ENCODE assay signal across 12 cellular contexts in the genomic region with DNA sequence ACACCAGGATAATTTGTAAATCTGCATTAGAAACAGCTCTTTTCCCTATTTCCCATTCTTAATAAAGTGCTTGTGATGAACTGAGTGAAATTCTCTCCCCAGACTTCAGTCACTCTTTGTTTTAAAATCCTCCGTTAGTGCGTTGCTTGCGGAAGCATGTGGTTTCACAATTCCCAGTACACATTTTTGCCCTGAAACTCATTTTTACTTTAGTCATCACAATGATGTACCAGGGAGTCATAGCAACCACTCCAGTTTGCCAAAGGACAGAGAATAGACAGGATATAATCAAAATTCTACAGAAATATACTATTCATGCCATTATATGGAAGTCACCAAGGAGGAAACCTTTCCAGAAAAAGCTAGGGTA. TPM values are rescaled to one million over a fixed set of nuclear protein-coding genes. Genes with fewer than 3 reads are reported as not detected.
DNase-seq lines count a peak whose midpoint lies in the region; ATAC-seq lines count a peak whose summit lies in the region.
"Had no signal": no experiment of that assay in that cellular context is flagged by ENCODE, and none has a peak within 500 bp of the region (broad histone marks: within the 10 kb centered on the region; RNA-seq: fewer than 3 reads in every experiment).

No MANE protein-coding gene starts in this region.

- peak overlapping the region; percentile 19 for H3K27ac ChIP-seq in subcutaneous abdominal adipose tissue (ENCODE audit: low read depth, low read length)

- no peak overlapping the region for H3K4me3 ChIP-seq in subcutaneous abdominal adipose tissue (ENCODE audit: low read depth in 1 of 5, low read length in 5 of 5)
- H3K4me3 ChIP-seq: ovary had no signal

- peak; percentile 16 for DNase-seq in MV-4-11 (lab: John Stamatoyannopoulos, UW)
- DNase-seq in dermis blood vessel endothelial cell, result peak; percentile 89
- no peak for DNase-seq in left lobe of liver (ENCODE audit: low spot score)
- no peak for DNase-seq in NCI-H345 (lab: John Stamatoyannopoulos, UW)
- no peak for DNase-seq in NCI-H1694 treated with DMSO at 0.1 percent for 48 hours (lab: John Stamatoyannopoulos, UW)
- no peak for DNase-seq in NCI-H187 treated with DMSO at 0.1 percent for 48 hours (lab: John Stamatoyannopoulos, UW)
- DNase-seq in activated CD4-positive, CD25-positive, alpha-beta regulatory T cell (lab: John Stamatoyannopoulos, UW), result no peak
- DNase-seq: NCI-H446, T-helper 2 cell had no signal

- H3K9me3 ChIP-seq in subcutaneous abdominal adipose tissue (ENCODE audit: control insufficient read depth in 5 of 5, low read length in 5 of 5), result peaks cover 0 to 5% (median 0%) of the 10 kb centered on the region in 5 donors
- H3K9me3 ChIP-seq: ovary had no signal

- H3K36me3 ChIP-seq in subcutaneous abdominal adipose tissue (ENCODE audit: control insufficient read depth in 5 of 5, insufficient read depth in 5 of 5, low read length in 5 of 5), result no peaks in the 10 kb centered on the region
- H3K36me3 ChIP-seq: ovary had no signal

- H3K27me3 ChIP-seq in subcutaneous abdominal adipose tissue (ENCODE audit: control insufficient read depth in 5 of 5, insufficient read depth in 4 of 5, low read length in 5 of 5), result no peaks in the 10 kb centered on the region
- H3K27me3 ChIP-seq: ovary had no signal

- ATAC-seq in left lobe of liver, result peak; percentile 48
- ATAC-seq: stimulated activated effector memory CD8-positive, alpha-beta T cell treated with anti-CD3 and anti-CD28 coated beads, Interleukin-12 subunit alpha, Interleukin-12 subunit beta, amount 100 ng/mL, for 72 hours had no signal

- H3K9ac ChIP-seq in subcutaneous abdominal adipose tissue (ENCODE audit: low read length in 5 of 5), result no peak overlapping the region

- peaks cover 0 to 19% (median 13%) of the 10 kb centered on the region in 5 donors for H3K4me1 ChIP-seq in subcutaneous abdominal adipose tissue (ENCODE audit: control insufficient read depth in 5 of 5, insufficient read depth in 5 of 5, low read length in 5 of 5)

RNA-seq across cellular contexts. Expression of a gene that starts 57.9 kb away (rescaled TPM):
- total RNA-seq in dermis blood vessel endothelial cell (0.47 and 0.68 TPM in 2 replicates), left lobe of liver (1.4 TPM)

Comparison
In these comparisons a context has a peak if more than half of its experiments do, and no peak if none do; other contexts are left out.
1. DNase-seq: peak in MV-4-11 (single experiment) and dermis blood vessel endothelial cell (single experiment); none in left lobe of liver (single experiment), NCI-H345 (single experiment), NCI-H1694 treated with DMSO at 0.1 percent for 48 hours (single experiment), NCI-H187 treated with DMSO at 0.1 percent for 48 hours (single experiment) and activated CD4-positive, CD25-positive, alpha-beta regulatory T cell (0 of 4).